Comparison of ENCODE assay signal across 22 cellular contexts in the genomic region with DNA sequence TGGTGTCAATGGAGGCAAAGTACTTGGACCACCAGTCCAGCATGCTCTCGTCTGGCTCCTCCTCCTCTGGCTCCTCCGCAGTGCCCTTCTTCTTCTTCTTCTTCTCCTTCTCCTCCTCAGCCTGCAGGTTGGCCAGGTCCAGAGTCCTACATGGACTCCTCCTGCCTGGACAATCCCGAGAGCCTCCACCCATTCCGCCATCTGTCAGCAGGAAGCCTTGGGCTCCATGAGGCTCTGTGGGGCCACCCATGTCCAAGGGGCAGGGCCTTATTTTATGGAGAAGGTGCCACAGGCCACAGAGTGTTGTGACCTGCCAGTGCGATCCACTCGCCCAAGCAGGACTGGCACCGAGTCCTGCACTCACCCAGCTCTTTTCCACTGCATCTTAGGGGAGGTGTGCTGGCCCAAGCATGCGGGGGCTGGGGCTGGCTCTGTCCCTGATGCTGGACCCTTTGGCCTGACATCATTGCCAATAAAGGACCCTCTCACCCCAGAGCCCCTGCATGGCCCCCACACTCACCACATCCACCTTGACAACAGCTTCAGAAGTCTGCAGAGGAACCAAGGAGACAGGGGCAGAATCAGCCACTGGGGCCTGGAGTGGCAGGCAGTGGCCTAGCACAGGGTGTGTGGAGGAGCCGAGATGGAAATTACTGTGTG. TPM values are rescaled to one million over a fixed set of nuclear protein-coding genes. Genes with fewer than 3 reads are reported as not detected.
"Had no signal": no experiment of that assay in that cellular context is flagged by ENCODE, and none has a peak within 500 bp of the region (broad histone marks: within the 10 kb centered on the region; RNA-seq: fewer than 3 reads in every experiment).

No MANE protein-coding gene starts in this region.

- H3K36me3 ChIP-seq: esophagus muscularis mucosa, gastroesophageal sphincter, heart left ventricle, lower lobe of right lung had no signal

- H3K4me1 ChIP-seq: esophagus muscularis mucosa, foreskin keratinocyte, gastroesophageal sphincter, heart left ventricle, lower lobe of right lung had no signal

- H3K27ac ChIP-seq: coronary artery, dorsolateral prefrontal cortex, esophagus muscularis mucosa, foreskin keratinocyte, gastroesophageal sphincter, heart left ventricle, hepatocyte, lower lobe of right lung had no signal

- H3K27me3 ChIP-seq: dorsolateral prefrontal cortex, esophagus muscularis mucosa, foreskin keratinocyte, gastroesophageal sphincter, heart left ventricle, hepatocyte had no signal

- DNase-seq: effector CD4-positive, alpha-beta T cell; effector memory CD4-positive, alpha-beta T cell; foreskin keratinocyte; hypothalamus; immature natural killer cell; islet precursor cell; kidney glomerular epithelial cell; left colon; left ventricle myocardium superior; lower lobe of right lung; mesenchymal stem cell had no signal

- ATAC-seq: foreskin keratinocyte, gastroesophageal sphincter, heart left ventricle, left colon, left lobe of liver, left ventricle myocardium superior, lower lobe of right lung, mucosa of descending colon had no signal

- H3K36me3 Mint-ChIP-seq: immature natural killer cell, mesothelial cell of epicardium had no signal

- H2AFZ ChIP-seq: hepatocyte had no signal

- H3K4me1 Mint-ChIP-seq: immature natural killer cell, mesothelial cell of epicardium had no signal

- H3K4me3 ChIP-seq: coronary artery, dorsolateral prefrontal cortex, esophagus muscularis mucosa, gastroesophageal sphincter, heart left ventricle, hepatocyte, lower lobe of right lung, mucosa of descending colon had no signal

- H3K4me3 Mint-ChIP-seq: immature natural killer cell, mesothelial cell of epicardium had no signal

- H3K27ac Mint-ChIP-seq: immature natural killer cell, mesothelial cell of epicardium had no signal

- H3K4me2 ChIP-seq: hepatocyte had no signal

RNA-seq across cellular contexts. Expression of a gene that starts 7.2 kb away (rescaled TPM):
- total RNA-seq: epithelial cell of proximal tubule, fibroblast of lung, foreskin keratinocyte, left colon, left ventricle myocardium superior had no signal
- polyA plus RNA-seq: fibroblast of lung, foreskin keratinocyte had no signal
